In the genomic region with DNA sequence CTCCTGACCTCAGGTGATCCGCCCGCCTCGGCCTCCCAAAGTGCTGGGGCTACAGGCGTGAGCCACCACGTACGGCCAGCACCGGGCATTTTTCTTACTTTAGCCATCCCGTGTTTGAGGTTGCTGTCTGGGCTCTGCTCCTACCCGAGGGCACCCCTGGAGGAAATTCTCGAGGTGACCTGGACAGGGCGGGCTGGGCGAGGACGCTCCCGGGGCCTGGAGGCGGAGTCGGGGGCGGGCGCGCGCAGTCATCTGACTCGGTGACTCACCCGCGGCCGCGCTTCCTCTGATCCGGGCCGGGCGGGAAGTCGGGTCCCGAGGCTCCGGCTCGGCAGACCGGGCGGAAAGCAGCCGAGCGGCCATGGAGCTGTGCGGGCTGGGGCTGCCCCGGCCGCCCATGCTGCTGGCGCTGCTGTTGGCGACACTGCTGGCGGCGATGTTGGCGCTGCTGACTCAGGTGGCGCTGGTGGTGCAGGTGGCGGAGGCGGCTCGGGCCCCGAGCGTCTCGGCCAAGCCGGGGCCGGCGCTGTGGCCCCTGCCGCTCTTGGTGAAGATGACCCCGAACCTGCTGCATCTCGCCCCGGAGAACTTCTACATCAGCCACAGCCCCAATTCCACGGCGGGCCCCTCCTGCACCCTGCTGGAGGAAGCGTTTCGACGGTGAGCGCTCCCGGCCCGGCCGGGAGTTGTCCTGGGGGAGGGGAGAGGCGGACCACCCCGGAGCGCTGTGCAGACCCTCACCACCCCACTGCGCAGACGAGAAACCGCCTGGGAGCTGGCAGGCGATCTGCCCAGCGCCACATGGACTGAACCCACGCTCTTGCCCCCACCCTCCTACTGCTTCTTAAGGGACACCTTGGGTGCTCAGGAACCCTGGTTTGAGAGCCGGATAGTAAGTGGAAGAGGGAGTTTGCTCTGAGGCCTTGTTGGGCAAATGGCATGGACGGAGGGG, we compare ENCODE assay signal across 8 cellular contexts. TPM values are rescaled to one million over a fixed set of nuclear protein-coding genes. Genes with fewer than 3 reads are reported as not detected.
DNase-seq lines count a peak whose midpoint lies in the region; ATAC-seq and TF ChIP-seq lines count a peak whose summit lies in the region.

A gene (plus strand): TSS at position 334 of the 952 bp plus-strand sequence. CDS start 28 bp downstream, at position 362.

- no peaks in the 10 kb centered on the region for H3K27me3 ChIP-seq in neuron (ENCODE audit: insufficient read depth, low read length)

- TF ChIP-seq EP300 in Ishikawa (IDR thresholded peaks at IDR 0.05; ENCODE audit: borderline replicate concordance): no peak

- H2AFZ ChIP-seq in neuron (ENCODE audit: low read depth, low read length): peak within 1 kb of the TSS; percentile 93

- no peaks in the 10 kb centered on the region for H3K9me3 ChIP-seq in neuron (ENCODE audit: low read length)

- in situ Hi-C loops in SK-MEL-5 (cut with HindIII; ENCODE audit: low pct_unique_long_range_greater_than_20kb, low sequenced_read_pairs): no loop called here

- peak; percentile 79 for ATAC-seq in GM21529 (IDR thresholded peaks at IDR 0.05; ENCODE audit: unreplicated experiment)

- no peak for TF ChIP-seq RAD21 in Ishikawa (IDR thresholded peaks at IDR 0.05; ENCODE audit: low read depth)

- no peaks in the 10 kb centered on the region for H3K36me3 ChIP-seq in neuron (ENCODE audit: insufficient read depth, low read length)

- H3K4me1 ChIP-seq in neuron (ENCODE audit: insufficient read depth, low read length): peaks cover 5% of the 10 kb centered on the region

- DNase-seq in EH (ENCODE audit: low read depth) (peak; percentile 86), SK-MEL-5 (ENCODE audit: low read depth, low spot score) (peak; percentile 83), foreskin melanocyte (peak; percentile 76), stromal cell of bone marrow (ENCODE audit: low read depth) (peak; percentile 73)
- DNase-seq in activated naive CD4-positive, alpha-beta T cell (lab: John Stamatoyannopoulos, UW): peak; percentile 47 to 81 (median 60)

- H3K4me3 ChIP-seq in neuron (ENCODE audit: low read length): peak within 1 kb of the TSS; percentile 58

TF ChIP-seq in Ishikawa, 13 proteins besides CTCF, POLR2A, EP300 and RAD21:
- TF ChIP-seq, protein P1, sequence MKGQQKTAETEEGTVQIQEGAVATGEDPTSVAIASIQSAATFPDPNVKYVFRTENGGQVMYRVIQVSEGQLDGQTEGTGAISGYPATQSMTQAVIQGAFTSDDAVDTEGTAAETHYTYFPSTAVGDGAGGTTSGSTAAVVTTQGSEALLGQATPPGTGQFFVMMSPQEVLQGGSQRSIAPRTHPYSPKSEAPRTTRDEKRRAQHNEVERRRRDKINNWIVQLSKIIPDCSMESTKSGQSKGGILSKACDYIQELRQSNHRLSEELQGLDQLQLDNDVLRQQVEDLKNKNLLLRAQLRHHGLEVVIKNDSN (IDR thresholded peaks at IDR 0.05): peak; percentile 79
- TF ChIP-seq, protein P2, sequence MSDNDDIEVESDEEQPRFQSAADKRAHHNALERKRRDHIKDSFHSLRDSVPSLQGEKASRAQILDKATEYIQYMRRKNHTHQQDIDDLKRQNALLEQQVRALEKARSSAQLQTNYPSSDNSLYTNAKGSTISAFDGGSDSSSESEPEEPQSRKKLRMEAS (IDR thresholded peaks at IDR 0.05): 0 out of 2 replicates have a peak, but pooled peaks have one; percentile 18
- peak; percentile 85 for TF ChIP-seq ZBTB7A (IDR thresholded peaks at IDR 0.05; ENCODE audit: low read depth)
- TF ChIP-seq TEAD4 (IDR thresholded peaks at IDR 0.05): no peak
- TF ChIP-seq NFIC (IDR thresholded peaks at IDR 0.05): no peak
- peak; percentile 71 for TF ChIP-seq TAF1 (IDR thresholded peaks at IDR 0.05; ENCODE audit: low read depth)
- TF ChIP-seq YY1 (IDR thresholded peaks at IDR 0.05; ENCODE audit: low read depth): peak; percentile 29; the same call in 1 of the 2 replicates

RNA-seq across cellular contexts. Expression of the gene that starts here (rescaled TPM):
- 718 and 809 TPM in 2 replicates for total RNA-seq in SK-MEL-5 (2014; rRNA removed; shearing (Covaris generic))
- polyA plus RNA-seq in SK-MEL-5 (2015; cell fraction: cytosol; rRNA removed): 722 and 724 TPM in 2 replicates
- 66.8 and 92.9 TPM in 2 replicates for polyA plus RNA-seq in SK-MEL-5 (2015; cell fraction: nucleus; rRNA removed)

Comparison
In these comparisons a context has a peak if more than half of its experiments do, and no peak if none do; other contexts are left out.
1. Peak in every context shown above with its lines: DNase-seq, ATAC-seq and H3K4me3 ChIP-seq.